Comparison of ENCODE assay signal across 9 cellular contexts in genomic region chr15:40843183-40843884, GRCh38. TPM values are rescaled to one million over a fixed set of nuclear protein-coding genes. Genes with fewer than 3 reads are reported as not detected.
DNase-seq lines count a peak whose midpoint lies in the region; ATAC-seq, FAIRE-seq and TF ChIP-seq lines count a peak whose summit lies in the region.
"Had no signal": no experiment of that assay in that cellular context is flagged by ENCODE, and none has a peak within 500 bp of the region (broad histone marks: within the 10 kb centered on the region; RNA-seq: fewer than 3 reads in every experiment).

No MANE protein-coding gene starts in this region.

- DNase-seq in activated naive CD4-positive, alpha-beta T cell treated with anti-CD3 and anti-CD28 coated beads, Interleukin-2, amount 50 U/mL, for 16 hours, result no peak
- DNase-seq in brain microvascular endothelial cell (no peak), transverse colon (no peak), occipital lobe (lab: John Stamatoyannopoulos, UW) (no peak), H54 (ENCODE audit: insufficient read length, low spot score) (no peak)

- H3K27me3 ChIP-seq in brain microvascular endothelial cell (replicated peaks) (peaks cover 2% of the 10 kb centered on the region), transverse colon (peaks cover 9% of the 10 kb centered on the region)

- H3K27me3 Mint-ChIP-seq in activated naive CD4-positive, alpha-beta T cell treated with anti-CD3 and anti-CD28 coated beads, Interleukin-2, amount 50 U/mL, for 24 hours, result peaks cover 3% of the 10 kb centered on the region

- H3K36me3 Mint-ChIP-seq in activated naive CD4-positive, alpha-beta T cell treated with anti-CD3 and anti-CD28 coated beads, Interleukin-2, amount 50 U/mL, for 24 hours, result no peaks in the 10 kb centered on the region

- no peak for FAIRE-seq in H54 (lab: Jason Lieb, UNC)

- intact Hi-C loops in transverse colon (cut with DNase I; ENCODE audit: low total_unique reads), result no loop called here

- 14 to 17% methylated on average over 28 to 32 of the region's 35 CpGs for WGBS in mesodermal cell (ENCODE audit: insufficient coverage in 2 of 2), 2 experiments
- WGBS in transverse colon (ENCODE audit: low coverage in 1 of 2), 2 donors, result 16 to 44% methylated on average over 7 to 29 of the region's 35 CpGs

- in situ Hi-C loops in brain microvascular endothelial cell (cut with HindIII; ENCODE audit: low pct_ligation_motif_present, low sequenced_read_pairs), result no loop called here
- in situ Hi-C loops in transverse colon (cut with MboI; ENCODE audit: low pct_ligation_motif_present in 1 of 4, low pct_unique_long_range_greater_than_20kb in 1 of 4, low sequenced_read_pairs in 3 of 4), result no loop called here

- peaks cover 20% of the 10 kb centered on the region for H3K4me1 Mint-ChIP-seq in activated naive CD4-positive, alpha-beta T cell treated with anti-CD3 and anti-CD28 coated beads, Interleukin-2, amount 50 U/mL, for 24 hours

- H3K4me1 ChIP-seq in mesodermal cell (ENCODE audit: control insufficient read depth, insufficient read depth, low read length, poor library complexity, severe bottlenecking), result peaks cover 22% of the 10 kb centered on the region
- peaks cover 0 to 42% (median 21%) of the 10 kb centered on the region in 4 donors for H3K4me1 ChIP-seq in transverse colon

- no peak overlapping the region for H3K27ac ChIP-seq in brain microvascular endothelial cell
- no peak overlapping the region for H3K27ac ChIP-seq in mesodermal cell (ENCODE audit: low read depth, low read length, severe bottlenecking)
- peak overlapping the region; percentile 85 to 94 (median 92) for H3K27ac ChIP-seq in transverse colon

- H3K36me3 ChIP-seq in brain microvascular endothelial cell (replicated peaks) (no peaks in the 10 kb centered on the region), mesodermal cell (ENCODE audit: control insufficient read depth, insufficient read depth, low read length) (no peaks in the 10 kb centered on the region), transverse colon (no peaks in the 10 kb centered on the region)

- no peak for TF ChIP-seq POLR2A in transverse colon (IDR thresholded peaks at IDR 0.05)
- no peak for TF ChIP-seq POLR2A in H54 (IDR thresholded peaks at IDR 0.05; ENCODE audit: low read depth, low read length)

- no peak overlapping the region for H3K27ac Mint-ChIP-seq in activated naive CD4-positive, alpha-beta T cell treated with anti-CD3 and anti-CD28 coated beads, Interleukin-2, amount 50 U/mL, for 24 hours

- no peaks in the 10 kb centered on the region for H3K9me3 Mint-ChIP-seq in activated naive CD4-positive, alpha-beta T cell treated with anti-CD3 and anti-CD28 coated beads, Interleukin-2, amount 50 U/mL, for 24 hours

- peak overlapping the region; percentile 76 for H3K4me3 Mint-ChIP-seq in activated naive CD4-positive, alpha-beta T cell treated with anti-CD3 and anti-CD28 coated beads, Interleukin-2, amount 50 U/mL, for 24 hours

- no peak for TF ChIP-seq EP300 in transverse colon (IDR thresholded peaks at IDR 0.05; ENCODE audit: low read depth)

- no peaks in the 10 kb centered on the region for H3K9me3 ChIP-seq in mesodermal cell (ENCODE audit: control insufficient read depth, low read length)
- no peaks in the 10 kb centered on the region for H3K9me3 ChIP-seq in transverse colon

- H3K4me3 ChIP-seq in brain microvascular endothelial cell (ENCODE audit: low read depth, low read length), result peak overlapping the region; percentile 20
- peak overlapping the region; percentile 48 for H3K4me3 ChIP-seq in mesodermal cell (ENCODE audit: extremely low read depth, insufficient read depth, low read length, poor library complexity, severe bottlenecking)
- H3K4me3 ChIP-seq in transverse colon, result peak overlapping the region; percentile 26 to 73 (median 64)

- ATAC-seq in HG02763 (IDR thresholded peaks at IDR 0.05; ENCODE audit: unreplicated experiment), result no peak

- TF ChIP-seq CTCF in brain microvascular endothelial cell (IDR thresholded peaks at IDR 0.05; ENCODE audit: low read depth, low read length, missing control alignments) (no peak), transverse colon (IDR thresholded peaks at IDR 0.05) (no peak)

RNA-seq across cellular contexts. Expression of gene SPINT1, which starts 0.5 kb away (rescaled TPM):
- 18.0 TPM for polyA plus RNA-seq in mesodermal cell (2013, experiment 1 of 2)
- 15.7 TPM for polyA plus RNA-seq in mesodermal cell (2013, experiment 2 of 2)
- total RNA-seq in transverse colon (100 to 1,000 TPM; 285 to 729 (median 580) TPM), occipital lobe (5.1 TPM)

RNA-seq across cellular contexts. Expression of gene PPP1R14D, which starts 14.8 kb away (rescaled TPM):
- polyA plus RNA-seq in mesodermal cell (2013, experiment 1 of 2), result not detected
- not detected for polyA plus RNA-seq in mesodermal cell (2013, experiment 2 of 2)
- total RNA-seq in transverse colon (100 to 1,000 TPM in 3 of 4 donors, 10 to 100 TPM in 1; 19.5 to 256 (median 144) TPM), occipital lobe (not detected)
- total RNA-seq: esophagus mucosa had no signal

RNA-seq across cellular contexts. Expression of gene RHOV, which starts 30.7 kb away (rescaled TPM):
- polyA plus RNA-seq in mesodermal cell (2013, experiment 1 of 2), result not detected
- not detected for polyA plus RNA-seq in mesodermal cell (2013, experiment 2 of 2)
- total RNA-seq in transverse colon (1 to 10 TPM; 2.7 to 6.7 (median 4.0) TPM), occipital lobe (10.8 TPM)

RNA-seq across cellular contexts. Expression of gene DNAJC17, which starts 36.1 kb away (rescaled TPM):
- 36.0 TPM for polyA plus RNA-seq in mesodermal cell (2013, experiment 1 of 2)
- polyA plus RNA-seq in mesodermal cell (2013, experiment 2 of 2), result 42.1 TPM
- total RNA-seq in transverse colon (10 to 100 TPM in 3 of 4 donors, 1 to 10 TPM in 1; 6.0 to 56.9 (median 22.3) TPM), occipital lobe (12.8 TPM)

RNA-seq across cellular contexts. Expression of gene ZFYVE19, which starts 36.4 kb away (rescaled TPM):
- 19.7 TPM for polyA plus RNA-seq in mesodermal cell (2013, experiment 1 of 2)
- 18.6 TPM for polyA plus RNA-seq in mesodermal cell (2013, experiment 2 of 2)
- total RNA-seq in transverse colon, result 10 to 100 TPM; 61.2 to 91.6 (median 69.9) TPM
- total RNA-seq in occipital lobe, result 21.8 TPM

Comparison
In these comparisons a context has a peak if more than half of its experiments do, and no peak if none do; other contexts are left out.
1. H3K27ac ChIP-seq: peak in transverse colon (4 of 4); none in brain microvascular endothelial cell (single experiment) and mesodermal cell (single experiment).
2. RNA of gene SPINT1, which starts 0.5 kb away (total RNA-seq): 285 to 729 TPM in transverse colon; 5.1 TPM in occipital lobe (single experiment); every median in the first group is over 10 times any median in the second.
3. RNA of gene PPP1R14D, which starts 14.8 kb away (total RNA-seq): 19.5 to 256 TPM in transverse colon; not detected in occipital lobe (single experiment); every median in the first group is over 10 times any median in the second.
4. Peak in every context shown above with its lines, with median percentiles within 50 percentile points of each other: H3K4me3 ChIP-seq.